In genomic region chr20:35771689-35772562, GRCh38 we compare ENCODE assay signal across 8 cellular contexts. TPM values are rescaled to one million over a fixed set of nuclear protein-coding genes. Genes with fewer than 3 reads are reported as not detected.
A peak's percentile ranks its signal among the peaks of the same experiment; 100 is the strongest.
DNase-seq lines count a peak whose midpoint lies in the region; ATAC-seq, FAIRE-seq and TF ChIP-seq lines count a peak whose summit lies in the region.

Gene PHF20, plus strand, starts transcription at chr20:35772015. Its CDS starts 29,508 bp downstream, at chr20:35801523.

- BruUV-seq in HepG2 (replicated peaks; lab: Mats Ljungman, UMichigan) = no TSS peak

- peak; percentile 99 for DNase-seq in CD1c-positive myeloid dendritic cell (ENCODE audit: extremely low spot score)
- DNase-seq in NCI-H774 (lab: John Stamatoyannopoulos, UW) = peak; percentile 93
- DNase-seq in activated CD4-positive, alpha-beta T cell treated with anti-CD3 and anti-CD28 coated beads, Interleukin-2, amount 50 U/mL, for 4 hours = peak; percentile 100
- peak; percentile 93 for DNase-seq in HepG2 (ENCODE audit: low spot score)
- peak; percentile 100 for DNase-seq in stimulated activated CD4-positive, alpha-beta T cell treated with anti-CD3 and anti-CD28 coated beads, Interleukin-2, amount 100 ng/mL, for 48 hours

- no peak for FAIRE-seq in HepG2 (lab: Jason Lieb, UNC)

- H3K36me3 Mint-ChIP-seq in dendritic cell treated with granulocyte-macrophage colony-stimulating factor and Interleukin-4, amounts not matched to agents 40 ng/mL and 50 ng/mL, for 4 days (ENCODE audit: low read depth) = peaks cover 26% of the 10 kb centered on the region

- peak; percentile 79; the same call in 1 of the 2 replicates for TF ChIP-seq RAD21 in HepG2 (CRISPR knock-in tag; IDR thresholded peaks at IDR 0.05)

- H3K36me3 ChIP-seq in HepG2 (replicated peaks in 1 of 2; ENCODE audit: control insufficient read depth in 1 of 2, insufficient read depth in 2 of 2, low read length in 2 of 2) = peaks cover 0 to 8% of the 10 kb centered on the region in 2 experiments; a peak in 1 of 5 replicates

- in situ Hi-C loops in HepG2 (cut with HindIII; ENCODE audit: extremely low pct_ligation_motif_present, low pct_unique_long_range_greater_than_20kb) = no loop called here

- TF ChIP-seq POLR2A in HepG2 (IDR thresholded peaks at IDR 0.05; ENCODE audit: insufficient read depth in 1 of 2, low read depth in 2 of 2, low read length in 2 of 2) = peak; percentile 86 to 89

- H4K20me1 ChIP-seq in HepG2 (ENCODE audit: insufficient read depth, low read length) = no peaks in the 10 kb centered on the region

- no peaks in the 10 kb centered on the region for H3K9me3 Mint-ChIP-seq in dendritic cell treated with granulocyte-macrophage colony-stimulating factor and Interleukin-4, amounts not matched to agents 40 ng/mL and 50 ng/mL, for 4 days

- TF ChIP-seq EP300 in HepG2 (IDR thresholded peaks at IDR 0.05; ENCODE audit: low read depth in 2 of 2, low read length in 2 of 2) (no peak), HepG2 (CRISPR knock-in tag; IDR thresholded peaks at IDR 0.05; ENCODE audit: borderline replicate concordance) (peak; percentile 80)

- H3K27me3 ChIP-seq in HepG2 (ENCODE audit: control insufficient read depth in 1 of 2, insufficient read depth in 2 of 2, low read length in 2 of 2) = no peaks in the 10 kb centered on the region; a peak in 1 of 5 replicates

- no peaks in the 10 kb centered on the region for H3K9me3 ChIP-seq in HepG2 (ENCODE audit: low read length)

- CTCF ChIA-PET in HepG2 (lab: Yijun Ruan, JAX; ENCODE audit: low intra/inter-chr PET ratio, low total read pairs) = no interaction called here

- peak within 1 kb of the TSS; percentile 93 for H3K4me2 ChIP-seq in HepG2 (ENCODE audit: low read depth, low read length)

- intact Hi-C loops in dendritic cell treated with granulocyte-macrophage colony-stimulating factor and Interleukin-4, amounts not matched to agents 40 ng/mL and 50 ng/mL, for 4 days (cut with micrococcal nuclease) = loop anchor here (1.0 to 2.0 kb wide), 2 partner anchors 29 to 155 kb away; no protein-coding TSS in a partner anchor
- intact Hi-C loops in HepG2 (cut with micrococcal nuclease; ENCODE audit: unreplicated experiment) = loop anchor here (1.0 kb wide), 1 partner anchor 30 kb away; the partner anchor contains the start of gene RBM39

- H3K79me2 ChIP-seq in HepG2 (ENCODE audit: insufficient read depth, low read length) = peaks cover 36% of the 10 kb centered on the region

- H3K9ac ChIP-seq in HepG2 (ENCODE audit: insufficient read depth, low read depth, low read length) = peak within 1 kb of the TSS; percentile 83

- H3K27ac Mint-ChIP-seq in dendritic cell treated with granulocyte-macrophage colony-stimulating factor and Interleukin-4, amounts not matched to agents 40 ng/mL and 50 ng/mL, for 4 days = peak within 1 kb of the TSS; percentile 92

- 0 out of 2 replicates have a peak, but pooled peaks have one; percentile 16 for TF ChIP-seq CTCF in HepG2 (CRISPR knock-in tag; IDR thresholded peaks at IDR 0.05)

- H2AFZ ChIP-seq in HepG2 (ENCODE audit: low read length) = peak within 1 kb of the TSS; percentile 47

- peak within 1 kb of the TSS; percentile 76 to 85 (median 81) for H3K4me3 ChIP-seq in HepG2 (replicated peaks in 1 of 3; ENCODE audit: insufficient read depth in 1 of 3, low read depth in 2 of 3, low read length in 3 of 3)

- H3K4me3 Mint-ChIP-seq in dendritic cell treated with granulocyte-macrophage colony-stimulating factor and Interleukin-4, amounts not matched to agents 40 ng/mL and 50 ng/mL, for 4 days = peak within 1 kb of the TSS; percentile 76

- no peaks in the 10 kb centered on the region for H3K27me3 Mint-ChIP-seq in dendritic cell treated with granulocyte-macrophage colony-stimulating factor and Interleukin-4, amounts not matched to agents 40 ng/mL and 50 ng/mL, for 4 days

- POLR2A ChIA-PET in HepG2 (lab: Yijun Ruan, JAX) = interaction anchor here (0.6 to 16.6 kb wide), 29 partner anchors 8 to 317 kb away, joined by 3 to 461 read pairs (median 5); partner anchors contain the start of genes CEP250, CPNE1, ERGIC3 and NFS1

- peak within 1 kb of the TSS; percentile 46 for H3K27ac ChIP-seq in HepG2 (ENCODE audit: extremely low read length, insufficient read depth, low read length)

- H3K4me1 Mint-ChIP-seq in dendritic cell treated with granulocyte-macrophage colony-stimulating factor and Interleukin-4, amounts not matched to agents 40 ng/mL and 50 ng/mL, for 4 days (ENCODE audit: low read depth) = peaks cover 61% of the 10 kb centered on the region

- peaks cover 68% of the 10 kb centered on the region for H3K4me1 ChIP-seq in HepG2 (ENCODE audit: insufficient read depth, low read length)

- ATAC-seq in GM19397 (IDR thresholded peaks at IDR 0.05; ENCODE audit: unreplicated experiment) (peak; percentile 85), HG03571 (IDR thresholded peaks at IDR 0.05; ENCODE audit: unreplicated experiment) (peak; percentile 72), HepG2 (peak; percentile 97)

- WGBS in HepG2 (ENCODE audit: low lambda C conversion rate) = 9% methylated on average over 59 of the region's 87 CpGs

TF ChIP-seq in HepG2, 621 proteins besides CTCF, POLR2A, EP300 and RAD21 (continues in another document):
- TF ChIP-seq FOXK2 (IDR thresholded peaks at IDR 0.05) (no peak), NR2C2 (CRISPR knock-in tag; IDR thresholded peaks at IDR 0.05; ENCODE audit: borderline replicate concordance) (peak; percentile 43; the same call in 1 of the 2 replicates), ZNF30 (CRISPR knock-in tag; IDR thresholded peaks at IDR 0.05) (no peak), NFATC3 (CRISPR knock-in tag; IDR thresholded peaks at IDR 0.05) (peak; percentile 99; the same call in 1 of the 2 replicates), HDAC2 (CRISPR knock-in tag; IDR thresholded peaks at IDR 0.05) (peak; percentile 91), SOX5 (CRISPR knock-in tag; IDR thresholded peaks at IDR 0.05; ENCODE audit: borderline replicate concordance) (peak; percentile 57), RBM39 (IDR thresholded peaks at IDR 0.05; ENCODE audit: low read depth, low read length, poor library complexity, severe bottlenecking) (peak; percentile 46), ZNF800 (CRISPR knock-in tag; IDR thresholded peaks at IDR 0.05) (peak; percentile 70; the same call in 1 of the 2 replicates), SALL1 (CRISPR knock-in tag; IDR thresholded peaks at IDR 0.05) (peak; percentile 98), MED13 (CRISPR knock-in tag; IDR thresholded peaks at IDR 0.05) (peak; percentile 51)
- TF ChIP-seq, protein P1, sequence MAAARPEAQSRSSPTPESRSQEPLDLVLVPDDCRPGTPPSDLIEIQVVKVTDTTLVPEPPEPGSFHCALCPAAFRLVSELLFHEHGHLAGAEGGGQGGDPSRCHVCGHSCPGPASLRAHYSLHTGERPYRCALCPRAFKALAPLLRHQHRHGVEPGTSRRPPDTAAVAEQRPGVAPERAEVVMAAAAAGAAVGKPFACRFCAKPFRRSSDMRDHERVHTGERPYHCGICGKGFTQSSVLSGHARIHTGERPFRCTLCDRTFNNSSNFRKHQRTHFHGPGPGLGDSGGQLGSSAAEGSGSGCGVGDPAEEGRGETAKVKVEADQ (CRISPR knock-in tag; IDR thresholded peaks at IDR 0.05; ENCODE audit: borderline replicate concordance) = no peak; the same call in 1 of the 2 replicates

RNA-seq across cellular contexts. Expression of gene PHF20, which starts in this region (rescaled TPM):
- 34.1 and 43.3 TPM in 2 replicates for total RNA-seq in HepG2 (2016; rRNA removed; fragmentation: Illumina TruSeq; extraction: Trizol)
- 56.7 and 61.5 TPM in 2 replicates for total RNA-seq in HepG2 (2016; cell fraction: cytosol; rRNA removed; fragmentation: Illumina TruSeq; extraction: Trizol; ENCODE audit: low read depth)
- total RNA-seq in HepG2 (2016; cell fraction: insoluble cytoplasmic fraction; rRNA removed; fragmentation: Illumina TruSeq; extraction: Trizol) = 35.4 and 40.8 TPM in 2 replicates
- 47.8 and 49.1 TPM in 2 replicates for total RNA-seq in HepG2 (2016; cell fraction: membrane; rRNA removed; fragmentation: Illumina TruSeq; extraction: Trizol)
- 37.0 and 43.8 TPM in 2 replicates for total RNA-seq in HepG2 (2016; cell fraction: nucleus; rRNA removed; fragmentation: Illumina TruSeq; extraction: Trizol)
- 18.5 and 22.8 TPM in 2 replicates for polyA plus RNA-seq in HepG2 (2011; rRNA removed)
- polyA plus RNA-seq in HepG2 (2011; cell fraction: cytosol; rRNA removed) = 21.6 and 23.5 TPM in 2 replicates
- 14.7 and 18.5 TPM in 2 replicates for polyA plus RNA-seq in HepG2 (2011; cell fraction: nucleus; rRNA removed)
- 36.8 and 41.9 TPM in 2 replicates for polyA plus RNA-seq in HepG2 (2012)
- polyA plus RNA-seq in HepG2 (2016; cell fraction: cytosol; fragmentation: Illumina TruSeq; extraction: Trizol; ENCODE audit: low read depth) = 22.9 and 31.3 TPM in 2 replicates
- 32.6 and 36.2 TPM in 2 replicates for polyA plus RNA-seq in HepG2 (2016; cell fraction: insoluble cytoplasmic fraction; fragmentation: Illumina TruSeq; extraction: Trizol; ENCODE audit: low read depth)
- 22.4 and 30.8 TPM in 2 replicates for polyA plus RNA-seq in HepG2 (2016; cell fraction: membrane; fragmentation: Illumina TruSeq; extraction: Trizol; ENCODE audit: low read depth)
- polyA plus RNA-seq in HepG2 (2016; cell fraction: nucleus; fragmentation: Illumina TruSeq; extraction: Trizol; ENCODE audit: insufficient read depth, low read depth) = 23.9 and 28.8 TPM in 2 replicates
- 44.9 and 77.1 TPM in 2 replicates for polyA minus RNA-seq in HepG2 (2011; rRNA and poly(A)+ RNA removed; ENCODE audit: low replicate concordance)
- polyA minus RNA-seq in HepG2 (2011; cell fraction: cytosol; rRNA and poly(A)+ RNA removed) = 19.8 and 22.3 TPM in 2 replicates
- polyA minus RNA-seq in HepG2 (2011; cell fraction: nucleus; rRNA and poly(A)+ RNA removed) = 53.6 and 69.2 TPM in 2 replicates

Comparison
In these comparisons a context has a peak if more than half of its experiments do, and no peak if none do; other contexts are left out.
1. Peak in every context shown above with its lines: DNase-seq, ATAC-seq, H3K4me3 ChIP-seq and H3K27ac ChIP-seq.